In the genomic region with DNA sequence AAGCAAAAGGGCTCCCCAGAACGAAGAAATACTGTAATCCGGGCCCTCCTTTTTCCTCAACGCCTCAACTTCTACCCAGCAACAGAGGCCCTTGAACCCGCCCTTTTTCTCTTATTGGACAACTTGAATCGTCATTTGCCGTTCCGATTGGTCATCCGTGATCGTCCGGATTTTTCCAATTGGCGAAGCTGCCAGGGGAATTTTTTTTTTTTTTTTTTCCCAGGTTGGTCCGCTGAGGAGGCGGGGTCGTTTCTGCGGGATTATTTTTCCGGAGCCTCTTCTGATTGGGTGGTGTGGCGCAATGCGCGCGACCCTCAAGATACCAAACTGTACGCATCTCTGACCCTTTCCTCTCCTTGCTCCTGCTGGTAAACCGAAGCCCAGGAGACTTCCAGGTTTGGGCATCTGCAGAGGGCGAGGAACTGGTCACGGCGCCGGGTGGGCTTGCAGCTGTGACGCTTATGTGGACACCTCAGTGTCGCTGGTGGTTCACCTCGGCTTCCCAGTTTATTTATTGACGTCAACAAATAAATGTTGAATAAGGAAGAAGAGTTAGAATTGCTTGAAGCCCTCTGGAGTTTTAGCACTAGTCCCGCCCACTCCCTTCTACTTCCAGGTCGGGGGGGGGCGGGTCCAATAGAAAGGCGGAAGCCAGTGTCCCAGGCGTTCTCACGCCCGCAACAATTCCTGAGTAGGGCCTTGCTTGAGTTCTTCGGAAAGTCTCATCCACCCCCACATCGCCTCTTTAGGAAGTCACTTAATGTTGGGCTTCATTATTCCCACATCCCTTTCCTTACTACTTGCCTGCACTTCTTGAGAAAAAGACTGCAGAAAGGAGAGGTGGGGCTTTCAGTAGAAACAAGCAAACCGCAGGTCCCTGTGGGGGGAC, we compare ENCODE assay signal across 8 cellular contexts. TPM values are rescaled to one million over a fixed set of nuclear protein-coding genes. Genes with fewer than 3 reads are reported as not detected.
DNase-seq lines count a peak whose midpoint lies in the region; ATAC-seq and TF ChIP-seq lines count a peak whose summit lies in the region.

TTC9C (plus strand) TSS at position 654 of the 889 bp plus-strand sequence. CDS start 363 bp downstream, outside the sequence.

- peak within 1 kb of the TSS; percentile 97 to 100 (median 100) for H3K4me3 Mint-ChIP-seq in IgD-negative memory B cell

- H3K9me3 Mint-ChIP-seq in IgD-negative memory B cell: no peaks in the 10 kb centered on the region

- TF ChIP-seq CTCF in mucosa of descending colon (IDR thresholded peaks at IDR 0.05): no peak

- H3K27me3 Mint-ChIP-seq in IgD-negative memory B cell: no peaks in the 10 kb centered on the region

- peaks cover 25 to 36% (median 33%) of the 10 kb centered on the region in 3 donors for H3K4me1 Mint-ChIP-seq in IgD-negative memory B cell

- no peaks in the 10 kb centered on the region for H3K36me3 ChIP-seq in mucosa of descending colon (ENCODE audit: low read depth)

- H3K36me3 Mint-ChIP-seq in IgD-negative memory B cell: peaks cover 5% of the 10 kb centered on the region

- peak within 1 kb of the TSS; percentile 99 for H3K27ac Mint-ChIP-seq in IgD-negative memory B cell

- intact Hi-C loops in mucosa of descending colon (cut with DNase I, micrococcal nuclease): no loop called here

- no peaks in the 10 kb centered on the region for H3K9me3 ChIP-seq in mucosa of descending colon

- peak within 1 kb of the TSS; percentile 90 for H3K4me3 ChIP-seq in mucosa of descending colon

- DNase-seq in DMS 273 treated with DMSO at 0.1 percent for 48 hours (lab: John Stamatoyannopoulos, UW): peak; percentile 91
- peak; percentile 73 for DNase-seq in OCI-M2 (lab: John Stamatoyannopoulos, UW; ENCODE audit: unreplicated experiment)
- peak; percentile 80 for DNase-seq in activated T-cell treated with anti-CD3 and anti-CD28 coated beads for 4 hours
- peak; percentile 88 for DNase-seq in epithelial cell of prostate (ENCODE audit: low read depth, low spot score)
- peak; percentile 89 to 94 (median 92) for DNase-seq in mucosa of descending colon
- peak; percentile 67 for DNase-seq in stimulated activated CD8-positive, alpha-beta memory T cell treated with anti-CD3 and anti-CD28 coated beads, Interleukin-4, amount 100 ng/mL, for 24 hours (ENCODE audit: low read depth)

- peaks cover 35% of the 10 kb centered on the region for H3K4me1 ChIP-seq in mucosa of descending colon (ENCODE audit: low read depth)

- ATAC-seq in GM21529 (IDR thresholded peaks at IDR 0.05; ENCODE audit: unreplicated experiment) (peak; percentile 55), mucosa of descending colon (peak; percentile 74)

- H3K27ac ChIP-seq in epithelial cell of prostate: peak within 1 kb of the TSS; percentile 94

RNA-seq across cellular contexts. Expression of gene TTC9C, which starts in this region (rescaled TPM):
- 35.0 TPM for polyA plus RNA-seq in IgD-negative memory B cell
- 10 to 100 TPM; 27.7 to 31.8 (median 29.3) TPM for total RNA-seq in mucosa of descending colon

Comparison
In these comparisons a context has a peak if more than half of its experiments do, and no peak if none do; other contexts are left out.
1. Peak in every context shown above with its lines: DNase-seq, ATAC-seq, H3K4me3 ChIP-seq and H3K27ac ChIP-seq.